Comparison of ENCODE assay signal across 8 cellular contexts in genomic region chr19:44113138-44113783, GRCh38. TPM values are rescaled to one million over a fixed set of nuclear protein-coding genes. Genes with fewer than 3 reads are reported as not detected.
DNase-seq lines count a peak whose midpoint lies in the region; ATAC-seq, FAIRE-seq and TF ChIP-seq lines count a peak whose summit lies in the region.

Gene ZNF225, plus strand, starts transcription at chr19:44113399. Its CDS starts 2,429 bp downstream, at chr19:44115828.

- H3K27ac Mint-ChIP-seq in chondrocyte (ENCODE audit: unreplicated experiment): peak within 1 kb of the TSS; percentile 98

- H3K4me2 ChIP-seq in keratinocyte (ENCODE audit: control insufficient read depth, extremely low read depth, insufficient read depth, low read depth, low read length): peak within 1 kb of the TSS; percentile 91

- no peaks in the 10 kb centered on the region for H4K20me1 ChIP-seq in keratinocyte (ENCODE audit: control insufficient read depth, extremely low read depth, insufficient read depth, low read length)

- H3K27ac ChIP-seq in keratinocyte (ENCODE audit: control insufficient read depth, insufficient read depth, low read length): peak within 1 kb of the TSS; percentile 60

- in situ Hi-C loops in GM18951 (cut with MboI; ENCODE audit: low sequenced_read_pairs, unreplicated experiment): no loop called here

- H2AFZ ChIP-seq in keratinocyte (ENCODE audit: control insufficient read depth, low read length): peak within 1 kb of the TSS; percentile 100

- H3K9me1 ChIP-seq in keratinocyte (ENCODE audit: control insufficient read depth, extremely low read depth, insufficient read depth, low read length): no peaks in the 10 kb centered on the region

- peak within 1 kb of the TSS; percentile 94 for H3K4me3 ChIP-seq in AG09309 (ENCODE audit: control insufficient read depth, low read depth, low read length)
- H3K4me3 ChIP-seq in keratinocyte (ENCODE audit: control insufficient read depth in 2 of 3, extremely low read depth in 1 of 3, insufficient read depth in 2 of 3, low read depth in 1 of 3, low read length in 3 of 3): peak within 1 kb of the TSS; percentile 76 to 99 (median 98)

- peak; percentile 97 for FAIRE-seq in keratinocyte (lab: Jason Lieb, UNC)

- dilution Hi-C loops in keratinocyte (cut with MboI; ENCODE audit: extremely low pct_ligation_motif_present, low sequenced_read_pairs): no loop called here

- peaks cover 0 to 5% of the 10 kb centered on the region in 2 experiments for H3K36me3 ChIP-seq in keratinocyte (ENCODE audit: control insufficient read depth in 2 of 2, extremely low read depth in 1 of 2, insufficient read depth in 2 of 2, low read length in 2 of 2)

- no peak for TF ChIP-seq CTCF in AG09309 (IDR thresholded peaks at IDR 0.05; ENCODE audit: control insufficient read depth, insufficient read depth, low read depth, low read length, missing control alignments)
- TF ChIP-seq CTCF in chondrocyte (IDR thresholded peaks at IDR 0.05): no peak
- no peak for TF ChIP-seq CTCF in keratinocyte (optimal IDR thresholded peaks at IDR 0.05 in 1 of 3, IDR thresholded peaks at IDR 0.05 in 1 of 3, conservative IDR thresholded peaks at IDR 0.05 in 1 of 3; ENCODE audit: extremely low read depth in 1 of 3, insufficient read depth in 2 of 3, low read length in 3 of 3)

- no peaks in the 10 kb centered on the region for H3K27me3 ChIP-seq in keratinocyte (ENCODE audit: control insufficient read depth, extremely low read depth, insufficient read depth, low read length)

- no peaks in the 10 kb centered on the region for H3K9me3 ChIP-seq in keratinocyte (ENCODE audit: control insufficient read depth, low read depth, low read length)

- H3K79me2 ChIP-seq in keratinocyte (ENCODE audit: control insufficient read depth, insufficient read depth, low read length): no peaks in the 10 kb centered on the region

- no peaks in the 10 kb centered on the region for H3K27me3 Mint-ChIP-seq in chondrocyte (ENCODE audit: low read depth)

- H3K9me3 Mint-ChIP-seq in chondrocyte (ENCODE audit: low read depth): peaks cover 17% of the 10 kb centered on the region

- TF ChIP-seq POLR2A in GM18951 (IDR thresholded peaks at IDR 0.05; ENCODE audit: extremely low read depth, insufficient read depth, insufficient read length): peak; percentile 76

- ATAC-seq in HG03175 (IDR thresholded peaks at IDR 0.05; ENCODE audit: unreplicated experiment): peak; percentile 90
- peak; percentile 98 to 100 for ATAC-seq in activated CD4-positive, CD25-positive, alpha-beta regulatory T cell treated with anti-CD3 and anti-CD28 coated beads, Interleukin-2, amount 50 U/mL, for 24 hours

- H3K4me1 ChIP-seq in keratinocyte (ENCODE audit: control insufficient read depth, extremely low read depth, insufficient read depth, low read length): no peaks in the 10 kb centered on the region

- peak within 1 kb of the TSS; percentile 79 for H3K9ac ChIP-seq in keratinocyte (ENCODE audit: control insufficient read depth, extremely low read depth, insufficient read depth, low read length)

- H3K4me3 Mint-ChIP-seq in chondrocyte (ENCODE audit: unreplicated experiment): peak within 1 kb of the TSS; percentile 94

- H3K36me3 Mint-ChIP-seq in chondrocyte (ENCODE audit: low read depth): peaks cover 16% of the 10 kb centered on the region

- H3K4me1 Mint-ChIP-seq in chondrocyte (ENCODE audit: low read depth): peaks cover 21% of the 10 kb centered on the region

- DNase-seq in AG09309 (ENCODE audit: low read depth) (peak; percentile 95), NCI-H226 (peak; percentile 98), chondrocyte (ENCODE audit: low spot score) (peak; percentile 96), keratinocyte (ENCODE audit: low read depth, low spot score) (peak; percentile 85)
- peak; percentile 79 to 84 (median 80) for DNase-seq in stimulated activated CD4-positive, alpha-beta T cell treated with anti-CD3 and anti-CD28 coated beads, Interleukin-12 subunit alpha, Interleukin-12 subunit beta, amount 100 ng/mL, for 48 hours (ENCODE audit: low read depth in 2 of 3, low spot score in 1 of 3)

RNA-seq across cellular contexts. Expression of gene ZNF225, which starts in this region (rescaled TPM):
- 5.2 to 8.1 TPM (median 5.5 TPM) in 3 replicates for total RNA-seq in chondrocyte
- polyA plus RNA-seq in keratinocyte: 1.6 to 2.2 TPM (median 1.6 TPM) in 3 replicates
- polyA plus RNA-seq in keratinocyte (2011; ENCODE audit: low read depth): 0.64 TPM
- polyA plus RNA-seq in keratinocyte (2011; cell fraction: cytosol; rRNA removed): 0.70 and 1.2 TPM in 2 replicates
- polyA plus RNA-seq in keratinocyte (2011; cell fraction: nucleus; rRNA removed): 3.7 and 4.1 TPM in 2 replicates
- 1.1 and 2.5 TPM in 2 replicates for polyA plus RNA-seq in keratinocyte (2012; ENCODE audit: low replicate concordance)
- polyA minus RNA-seq in keratinocyte: 0.07 to 5.8 TPM (median 2.7 TPM) in 3 replicates
- 2.1 TPM for polyA minus RNA-seq in keratinocyte (2011; cell fraction: cytosol; rRNA and poly(A)+ RNA removed)
- 2.2 and 6.6 TPM in 2 replicates for polyA minus RNA-seq in keratinocyte (2011; cell fraction: nucleus; rRNA and poly(A)+ RNA removed)

Comparison
In these comparisons a context has a peak if more than half of its experiments do, and no peak if none do; other contexts are left out.
1. Peak in every context shown above with its lines: DNase-seq, ATAC-seq, H3K4me3 ChIP-seq and H3K27ac ChIP-seq.